21 cellular contexts compared by ENCODE assay signal in the genomic region with DNA sequence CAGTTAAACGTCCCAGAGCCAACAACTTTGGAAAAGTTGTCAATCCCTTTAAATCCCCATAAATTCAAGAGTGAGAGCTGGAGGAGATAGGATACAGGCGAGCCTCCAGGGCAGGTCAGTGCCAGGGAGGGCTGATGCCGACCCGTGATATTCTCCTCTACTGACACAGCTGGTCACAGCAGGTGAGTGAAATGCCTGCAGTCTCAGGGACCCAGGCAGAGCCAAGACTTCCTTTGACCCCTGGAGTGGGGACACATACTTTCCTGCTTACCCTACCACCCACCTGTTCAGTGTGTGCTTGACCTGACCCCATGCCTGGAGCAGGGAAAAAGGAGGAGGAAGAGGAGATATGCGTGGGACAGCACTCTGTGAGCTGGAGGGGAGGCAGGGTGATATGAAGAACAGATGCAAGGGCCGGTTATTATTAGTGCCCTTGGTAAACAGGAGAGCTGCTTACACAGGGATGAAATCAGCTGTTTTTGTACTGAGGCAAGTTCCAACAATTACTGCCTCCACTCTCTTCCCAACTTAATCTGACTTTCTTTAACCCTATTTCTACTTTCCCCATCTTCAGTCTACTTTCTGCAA. TPM values are rescaled to one million over a fixed set of nuclear protein-coding genes. Genes with fewer than 3 reads are reported as not detected.
"Had no signal": no experiment of that assay in that cellular context is flagged by ENCODE, and none has a peak within 500 bp of the region (broad histone marks: within the 10 kb centered on the region; RNA-seq: fewer than 3 reads in every experiment).

No MANE protein-coding gene starts in this region.

- H3K4me1 ChIP-seq: tibial artery had no signal

- H3K27ac ChIP-seq: coronary artery, epithelial cell of prostate, skin epidermis, tibial artery had no signal

- ATAC-seq: stimulated activated effector memory CD8-positive, alpha-beta T cell treated with anti-CD3 and anti-CD28 coated beads, Interleukin-12 subunit alpha, Interleukin-12 subunit beta, amount 100 ng/mL, for 72 hours; stimulated activated naive CD8-positive, alpha-beta T cell treated with anti-CD3 and anti-CD28 coated beads, Interleukin-15, amount 100 ng/mL, for 72 hours; T-helper 17 cell had no signal

- H3K4me3 ChIP-seq: coronary artery, skin epidermis, tibial artery had no signal

- H3K27me3 Mint-ChIP-seq: progenitor cell of endocrine pancreas had no signal

- DNase-seq: activated CD4-positive, alpha-beta memory T cell treated with anti-CD3 and anti-CD28 coated beads for 36 hours; activated CD4-positive, alpha-beta T cell treated with anti-CD3 and anti-CD28 coated beads for 48 hours; activated CD4-positive, CD25-positive, alpha-beta regulatory T cell; activated effector memory CD4-positive, alpha-beta T cell treated with anti-CD3 and anti-CD28 coated beads, Interleukin-2, amount 50 U/mL, for 16 hours; activated naive CD4-positive, alpha-beta T cell treated with anti-CD3 and anti-CD28 coated beads, Interleukin-2, amount 10 ng/mL, durations not matched to agents 7 days and 5 days; activated T-cell treated with anti-CD3 and anti-CD28 coated beads, Interleukin-2, amount 50 U/mL, for 48 hours; cerebellar nuclear complex; foreskin fibroblast; kidney glomerular epithelial cell; stimulated activated CD4-positive, alpha-beta T cell treated with anti-CD3 and anti-CD28 coated beads, Interleukin-2, amount 100 ng/mL, for 24 hours; stimulated activated naive CD8-positive, alpha-beta T cell treated with anti-CD3 and anti-CD28 coated beads, Interleukin-15, amount 100 ng/mL, for 72 hours; T-helper 17 cell; tibial artery had no signal

- H3K4me3 Mint-ChIP-seq: activated CD4-positive, alpha-beta memory T cell treated with anti-CD3 and anti-CD28 coated beads for 36 hours; activated naive CD4-positive, alpha-beta T cell treated with anti-CD3 and anti-CD28 coated beads, Interleukin-2, amount 10 ng/mL, durations not matched to agents 7 days and 5 days; stimulated activated effector memory CD8-positive, alpha-beta T cell treated with anti-CD3 and anti-CD28 coated beads, Interleukin-12 subunit alpha, Interleukin-12 subunit beta, amount 100 ng/mL, for 72 hours; stimulated activated naive CD8-positive, alpha-beta T cell treated with anti-CD3 and anti-CD28 coated beads, Interleukin-15, amount 100 ng/mL, for 72 hours; T-helper 17 cell had no signal

- H3K36me3 Mint-ChIP-seq: activated CD4-positive, alpha-beta memory T cell treated with anti-CD3 and anti-CD28 coated beads for 36 hours; activated naive CD4-positive, alpha-beta T cell treated with anti-CD3 and anti-CD28 coated beads, Interleukin-2, amount 10 ng/mL, durations not matched to agents 7 days and 5 days; stimulated activated effector memory CD8-positive, alpha-beta T cell treated with anti-CD3 and anti-CD28 coated beads, Interleukin-12 subunit alpha, Interleukin-12 subunit beta, amount 100 ng/mL, for 72 hours had no signal

- H3K9me3 Mint-ChIP-seq: activated CD4-positive, alpha-beta memory T cell treated with anti-CD3 and anti-CD28 coated beads for 36 hours; activated naive CD4-positive, alpha-beta T cell treated with anti-CD3 and anti-CD28 coated beads, Interleukin-2, amount 10 ng/mL, durations not matched to agents 7 days and 5 days; stimulated activated effector memory CD8-positive, alpha-beta T cell treated with anti-CD3 and anti-CD28 coated beads, Interleukin-12 subunit alpha, Interleukin-12 subunit beta, amount 100 ng/mL, for 72 hours; stimulated activated naive CD8-positive, alpha-beta T cell treated with anti-CD3 and anti-CD28 coated beads, Interleukin-15, amount 100 ng/mL, for 72 hours had no signal

- H3K4me1 Mint-ChIP-seq: activated naive CD4-positive, alpha-beta T cell treated with anti-CD3 and anti-CD28 coated beads, Interleukin-2, amount 10 ng/mL, durations not matched to agents 7 days and 5 days; stimulated activated effector memory CD8-positive, alpha-beta T cell treated with anti-CD3 and anti-CD28 coated beads, Interleukin-12 subunit alpha, Interleukin-12 subunit beta, amount 100 ng/mL, for 72 hours; stimulated activated naive CD8-positive, alpha-beta T cell treated with anti-CD3 and anti-CD28 coated beads, Interleukin-15, amount 100 ng/mL, for 72 hours; T-helper 17 cell had no signal

- H3K36me3 ChIP-seq: tibial artery had no signal

- H3K27ac Mint-ChIP-seq: activated CD4-positive, alpha-beta memory T cell treated with anti-CD3 and anti-CD28 coated beads for 36 hours; activated naive CD4-positive, alpha-beta T cell treated with anti-CD3 and anti-CD28 coated beads, Interleukin-2, amount 10 ng/mL, durations not matched to agents 7 days and 5 days; progenitor cell of endocrine pancreas; stimulated activated effector memory CD8-positive, alpha-beta T cell treated with anti-CD3 and anti-CD28 coated beads, Interleukin-12 subunit alpha, Interleukin-12 subunit beta, amount 100 ng/mL, for 72 hours; T-helper 17 cell had no signal

- H3K9me3 ChIP-seq: tibial artery had no signal

RNA-seq across cellular contexts. Expression of a gene that starts 40.8 kb away (rescaled TPM):
- total RNA-seq: activated CD4-positive, alpha-beta memory T cell treated with anti-CD3 and anti-CD28 coated beads for 36 hours; glomerular endothelial cell; osteoblast had no signal
- polyA plus RNA-seq: fibroblast of lung had no signal
